ENCODE assay signal across 17 cellular contexts in the genomic region with DNA sequence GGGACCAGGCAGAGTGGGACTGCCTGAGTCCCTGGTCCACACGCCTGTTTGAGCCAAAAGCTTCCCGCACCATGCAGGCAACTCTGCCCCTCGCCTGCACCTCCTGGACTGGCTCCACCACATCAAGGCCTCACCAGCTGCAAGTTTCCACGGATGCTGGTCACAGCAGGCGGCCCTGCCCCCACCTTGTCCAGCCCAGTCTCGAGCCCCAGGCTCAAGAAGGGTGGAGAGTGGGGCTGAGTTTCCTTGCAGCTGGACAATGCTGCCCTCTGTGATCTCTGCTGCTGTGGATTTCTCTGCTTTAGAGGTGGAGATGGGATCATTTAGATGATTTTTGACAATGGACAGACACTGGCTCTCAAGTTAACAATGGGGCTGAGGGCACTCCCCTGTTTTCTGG.
DNase-seq lines count a peak whose midpoint lies in the region; ATAC-seq and TF ChIP-seq lines count a peak whose summit lies in the region.
"Had no signal": no experiment of that assay in that cellular context is flagged by ENCODE, and none has a peak within 500 bp of the region (broad histone marks: within the 10 kb centered on the region; RNA-seq: fewer than 3 reads in every experiment).

No MANE protein-coding gene starts in this region.

- intact Hi-C loops in body of pancreas (cut with DNase I) (no loop called here), upper lobe of right lung (cut with DNase I) (no loop called here)

- no peak overlapping the region for H3K18ac ChIP-seq in trophoblast cell (ENCODE audit: low read length)

- no peak overlapping the region for H3K4me2 ChIP-seq in trophoblast cell (ENCODE audit: low read length)

- H4K12ac ChIP-seq in trophoblast cell (ENCODE audit: low read depth, low read length) = no peak overlapping the region

- TF ChIP-seq CTCF in body of pancreas (IDR thresholded peaks at IDR 0.05) (no peak), upper lobe of right lung (IDR thresholded peaks at IDR 0.05) (no peak)

- no peak for TF ChIP-seq POLR2A in body of pancreas (IDR thresholded peaks at IDR 0.05)

- H3K9ac ChIP-seq in trophoblast cell (ENCODE audit: low read length) = no peak overlapping the region

- no peaks in the 10 kb centered on the region for H3K36me3 Mint-ChIP-seq in effector memory CD8-positive, alpha-beta T cell (ENCODE audit: insufficient read depth)
- H3K36me3 Mint-ChIP-seq: CD4-positive, alpha-beta memory T cell had no signal

- no peak overlapping the region for H3K23ac ChIP-seq in trophoblast cell (ENCODE audit: low read length)

- no peak overlapping the region for H2BK5ac ChIP-seq in trophoblast cell (ENCODE audit: low read depth, low read length, poor library complexity)

- H3K14ac ChIP-seq in trophoblast cell (ENCODE audit: low read length) = peak overlapping the region; percentile 18

- H3K9me3 ChIP-seq in body of pancreas (no peaks in the 10 kb centered on the region), trophoblast cell (ENCODE audit: insufficient read depth, low read depth, low read length) (no peaks in the 10 kb centered on the region), upper lobe of right lung (no peaks in the 10 kb centered on the region)
- H3K9me3 ChIP-seq: MG63 had no signal

- H3K4me1 Mint-ChIP-seq in effector memory CD8-positive, alpha-beta T cell (ENCODE audit: low read depth in 2 of 2) = no peaks in the 10 kb centered on the region
- H3K4me1 Mint-ChIP-seq: CD4-positive, alpha-beta memory T cell had no signal

- H3K79me1 ChIP-seq in trophoblast cell (ENCODE audit: low read length) = no peaks in the 10 kb centered on the region

- no peak overlapping the region for H2AFZ ChIP-seq in trophoblast cell (ENCODE audit: insufficient read depth, low read length, poor library complexity)

- no peak overlapping the region for H2BK120ac ChIP-seq in trophoblast cell (ENCODE audit: insufficient read depth, low read length, poor library complexity)

- no peak overlapping the region for H4K8ac ChIP-seq in trophoblast cell (ENCODE audit: low read depth, low read length)

- no peak overlapping the region for H2BK12ac ChIP-seq in trophoblast cell (ENCODE audit: low read length)

- no peak overlapping the region for H3K27ac Mint-ChIP-seq in effector memory CD8-positive, alpha-beta T cell
- H3K27ac Mint-ChIP-seq: CD4-positive, alpha-beta memory T cell had no signal

- no peaks in the 10 kb centered on the region for H3K9me3 Mint-ChIP-seq in effector memory CD8-positive, alpha-beta T cell
- H3K9me3 Mint-ChIP-seq: CD4-positive, alpha-beta memory T cell had no signal

- no peaks in the 10 kb centered on the region for H3K79me2 ChIP-seq in trophoblast cell (ENCODE audit: control insufficient read depth, insufficient read depth, low read length, poor library complexity)

- H3K4ac ChIP-seq in trophoblast cell (ENCODE audit: low read depth, low read length) = no peak overlapping the region

- WGBS in body of pancreas, 2 donors = 34 to 37% methylated on average over 6 of the region's 6 CpGs
- WGBS in trophoblast cell (ENCODE audit: extremely low coverage, insufficient coverage, insufficient read length) = no CpG with 5 or more reads among the region's 6 CpGs

- H4K91ac ChIP-seq in trophoblast cell (ENCODE audit: low read depth, low read length) = no peak overlapping the region

- H3K36me3 ChIP-seq in body of pancreas (replicated peaks in 1 of 2; ENCODE audit: insufficient read depth in 1 of 2, low read depth in 2 of 2) (no peaks in the 10 kb centered on the region), trophoblast cell (ENCODE audit: control insufficient read depth in 1 of 2, insufficient read depth in 2 of 2, low read length in 2 of 2) (no peaks in the 10 kb centered on the region), upper lobe of right lung (no peaks in the 10 kb centered on the region)

- no peak overlapping the region for H3K27ac ChIP-seq in body of pancreas
- H3K27ac ChIP-seq in trophoblast cell (ENCODE audit: low read depth, low read length) = no peak overlapping the region
- H3K27ac ChIP-seq in upper lobe of right lung = no peak overlapping the region

- H3K27me3 ChIP-seq in body of pancreas (no peaks in the 10 kb centered on the region), trophoblast cell (ENCODE audit: insufficient read depth, low read length) (no peaks in the 10 kb centered on the region), upper lobe of right lung (no peaks in the 10 kb centered on the region)
- H3K27me3 ChIP-seq: MG63 had no signal

- H3K4me3 Mint-ChIP-seq in effector memory CD8-positive, alpha-beta T cell = no peak overlapping the region
- H3K4me3 Mint-ChIP-seq: CD4-positive, alpha-beta memory T cell had no signal

- H3K4me1 ChIP-seq in body of pancreas = peaks cover 3% of the 10 kb centered on the region
- peaks cover 15% of the 10 kb centered on the region in 2 experiments for H3K4me1 ChIP-seq in trophoblast cell (ENCODE audit: control insufficient read depth in 1 of 2, insufficient read depth in 2 of 2, low read length in 2 of 2)
- H3K4me1 ChIP-seq in upper lobe of right lung = no peaks in the 10 kb centered on the region

- ATAC-seq in body of pancreas = peak; percentile 33
- peak; percentile 23 for ATAC-seq in upper lobe of right lung
- no peak for ATAC-seq in HG02623 (IDR thresholded peaks at IDR 0.05; ENCODE audit: unreplicated experiment)
- no peak for ATAC-seq in effector memory CD8-positive, alpha-beta T cell (replicated peaks)

- peaks cover 16 to 39% of the 10 kb centered on the region in 2 donors for H3K27me3 Mint-ChIP-seq in effector memory CD8-positive, alpha-beta T cell

- no peak overlapping the region for H3K4me3 ChIP-seq in body of pancreas
- no peak overlapping the region for H3K4me3 ChIP-seq in trophoblast cell (ENCODE audit: low read depth, low read length)
- no peak overlapping the region for H3K4me3 ChIP-seq in upper lobe of right lung
- H3K4me3 ChIP-seq: MG63 had no signal

- DNase-seq in body of pancreas (peak; percentile 23 to 76 (median 46)), left kidney (ENCODE audit: low read depth, low spot score) (peak; percentile 53), trophoblast cell (no peak), upper lobe of right lung (no peak)
- no peak for DNase-seq in activated T-cell treated with anti-CD3 and anti-CD28 coated beads, Interleukin-2, amount 50 U/mL, for 1 hour
- DNase-seq in effector memory CD8-positive, alpha-beta T cell = no peak
- DNase-seq: ACHN; Calu3; CD4-positive, alpha-beta memory T cell; DMS53; H7; Karpas-422; MG63; NCI-H1092; NCI-H146; NCI-H2081 had no signal

- H2AK5ac ChIP-seq in trophoblast cell (ENCODE audit: low read length) = no peak overlapping the region

Comparison
In these comparisons a context has a peak if more than half of its experiments do, and no peak if none do; other contexts are left out.
1. ATAC-seq: peak in body of pancreas (single experiment) and upper lobe of right lung (single experiment); none in HG02623 (single experiment) and effector memory CD8-positive, alpha-beta T cell (single experiment).
2. DNase-seq: peak in body of pancreas (4 of 4) and left kidney (single experiment); none in trophoblast cell (0 of 2), upper lobe of right lung (single experiment), activated T-cell treated with anti-CD3 and anti-CD28 coated beads, Interleukin-2, amount 50 U/mL, for 1 hour (single experiment) and effector memory CD8-positive, alpha-beta T cell (0 of 3).